Comparison of ENCODE assay signal across 13 cellular contexts in the genomic region with DNA sequence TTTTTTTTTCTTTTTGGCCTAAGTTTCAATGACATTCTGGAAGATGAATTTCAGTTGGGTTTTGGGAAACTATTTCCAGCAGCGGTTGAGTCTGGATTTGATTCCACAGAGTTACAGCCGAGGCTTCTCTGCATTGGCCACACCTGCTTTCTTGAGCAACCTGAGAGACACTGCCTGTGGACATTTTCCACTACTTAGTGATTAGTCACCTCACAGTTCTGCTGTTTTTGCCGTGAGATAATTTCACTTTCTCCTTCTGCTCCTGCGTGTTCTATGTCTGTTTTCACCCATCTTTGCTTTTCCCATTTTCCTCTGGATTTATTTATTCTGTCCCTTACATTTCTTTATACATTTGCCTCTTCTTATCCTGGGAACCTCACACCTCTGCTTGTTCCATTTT.
A peak's percentile ranks its signal among the peaks of the same experiment; 100 is the strongest.
DNase-seq lines count a peak whose midpoint lies in the region; ATAC-seq, FAIRE-seq and TF ChIP-seq lines count a peak whose summit lies in the region.
"Had no signal": no experiment of that assay in that cellular context is flagged by ENCODE, and none has a peak within 500 bp of the region (broad histone marks: within the 10 kb centered on the region; RNA-seq: fewer than 3 reads in every experiment).

No MANE protein-coding gene starts in this region.

- FAIRE-seq in astrocyte (lab: Jason Lieb, UNC): no peak

- peaks cover 17% of the 10 kb centered on the region for H3K4me1 ChIP-seq in astrocyte (ENCODE audit: insufficient read depth, low read length)

- peak overlapping the region; percentile 75 for H3K27ac ChIP-seq in astrocyte (ENCODE audit: low read depth, low read length)

- DNase-seq in astrocyte (ENCODE audit: low read depth): peak; percentile 92
- peak; percentile 87 for DNase-seq in iris pigment epithelial cell (ENCODE audit: low read depth)
- DNase-seq in stromal cell of bone marrow (ENCODE audit: low read depth): peak; percentile 58
- no peak for DNase-seq in activated T-helper 2 cell treated with anti-CD3 and anti-CD28 coated beads, Interferon-gamma antibody, Interleukin-2, Interleukin-4, amounts not matched to agents 10 μg/mL and 5 μg/mL and 100 μg/mL, durations not matched to agents 14 hours and 24 hours and 36 hours (ENCODE audit: low spot score)
- DNase-seq: activated CD8-positive, alpha-beta T cell treated with anti-CD3 and anti-CD28 coated beads for 36 hours; dermis blood vessel endothelial cell; GOT3; stimulated activated CD8-positive, alpha-beta memory T cell treated with anti-CD3 and anti-CD28 coated beads, Interleukin-4, amount 100 ng/mL, for 48 hours had no signal

- no peaks in the 10 kb centered on the region for H3K27me3 Mint-ChIP-seq in astrocyte (ENCODE audit: low read depth, unreplicated experiment)
- H3K27me3 Mint-ChIP-seq in activated T-helper 2 cell treated with anti-CD3 and anti-CD28 coated beads, Interferon-gamma antibody, Interleukin-2, Interleukin-4, amounts not matched to agents 10 μg/mL and 5 μg/mL and 100 μg/mL, durations not matched to agents 14 hours and 24 hours and 36 hours (ENCODE audit: low read depth): no peaks in the 10 kb centered on the region

- peak; percentile 46 for ATAC-seq in GM18868 (IDR thresholded peaks at IDR 0.05; ENCODE audit: unreplicated experiment)
- ATAC-seq in GM19397 (IDR thresholded peaks at IDR 0.05; ENCODE audit: unreplicated experiment): no peak
- no peak for ATAC-seq in GM19395 (IDR thresholded peaks at IDR 0.05; ENCODE audit: unreplicated experiment)
- no peak for ATAC-seq in HG03520 (IDR thresholded peaks at IDR 0.05; ENCODE audit: unreplicated experiment)
- ATAC-seq: activated CD8-positive, alpha-beta T cell treated with anti-CD3 and anti-CD28 coated beads for 36 hours had no signal

- H3K4me1 Mint-ChIP-seq in astrocyte (ENCODE audit: low read depth, unreplicated experiment): peaks cover 40% of the 10 kb centered on the region
- H3K4me1 Mint-ChIP-seq in activated T-helper 2 cell treated with anti-CD3 and anti-CD28 coated beads, Interferon-gamma antibody, Interleukin-2, Interleukin-4, amounts not matched to agents 10 μg/mL and 5 μg/mL and 100 μg/mL, durations not matched to agents 14 hours and 24 hours and 36 hours (ENCODE audit: low read depth): no peaks in the 10 kb centered on the region

- peaks cover 25% of the 10 kb centered on the region for H4K20me1 ChIP-seq in astrocyte (ENCODE audit: insufficient read depth, low read length)

- H3K27me3 ChIP-seq in astrocyte (ENCODE audit: insufficient read depth, low read length): no peaks in the 10 kb centered on the region

- peak overlapping the region; percentile 72 for H3K9ac ChIP-seq in astrocyte (ENCODE audit: low read length)

- H3K79me2 ChIP-seq in astrocyte (ENCODE audit: insufficient read depth, low read length): peaks cover 33% of the 10 kb centered on the region

- H3K36me3 ChIP-seq in astrocyte (ENCODE audit: insufficient read depth, low read length): no peaks in the 10 kb centered on the region

- H3K4me3 Mint-ChIP-seq in astrocyte (ENCODE audit: unreplicated experiment): peak overlapping the region; percentile 2
- H3K4me3 Mint-ChIP-seq in activated T-helper 2 cell treated with anti-CD3 and anti-CD28 coated beads, Interferon-gamma antibody, Interleukin-2, Interleukin-4, amounts not matched to agents 10 μg/mL and 5 μg/mL and 100 μg/mL, durations not matched to agents 14 hours and 24 hours and 36 hours (ENCODE audit: low read depth): no peak overlapping the region
- H3K4me3 Mint-ChIP-seq: activated CD8-positive, alpha-beta T cell treated with anti-CD3 and anti-CD28 coated beads for 36 hours; neural crest cell had no signal

- H3K36me3 Mint-ChIP-seq in astrocyte (ENCODE audit: low read depth, unreplicated experiment): no peaks in the 10 kb centered on the region
- no peaks in the 10 kb centered on the region for H3K36me3 Mint-ChIP-seq in activated T-helper 2 cell treated with anti-CD3 and anti-CD28 coated beads, Interferon-gamma antibody, Interleukin-2, Interleukin-4, amounts not matched to agents 10 μg/mL and 5 μg/mL and 100 μg/mL, durations not matched to agents 14 hours and 24 hours and 36 hours (ENCODE audit: low read depth)

- peak overlapping the region; percentile 92 for H3K27ac Mint-ChIP-seq in astrocyte (ENCODE audit: unreplicated experiment)
- H3K27ac Mint-ChIP-seq in activated T-helper 2 cell treated with anti-CD3 and anti-CD28 coated beads, Interferon-gamma antibody, Interleukin-2, Interleukin-4, amounts not matched to agents 10 μg/mL and 5 μg/mL and 100 μg/mL, durations not matched to agents 14 hours and 24 hours and 36 hours: no peak overlapping the region
- H3K27ac Mint-ChIP-seq: activated CD8-positive, alpha-beta T cell treated with anti-CD3 and anti-CD28 coated beads for 36 hours had no signal

- TF ChIP-seq CTCF in astrocyte (IDR thresholded peaks at IDR 0.05; ENCODE audit: insufficient read depth, low read depth, low read length): no peak

- peak overlapping the region; percentile 40 for H3K4me3 ChIP-seq in astrocyte (ENCODE audit: insufficient read depth, low read depth, low read length)

- no peaks in the 10 kb centered on the region for H3K9me3 ChIP-seq in astrocyte (ENCODE audit: insufficient read depth, low read depth, low read length)

- intact Hi-C loops in activated T-helper 2 cell treated with anti-CD3 and anti-CD28 coated beads, Interferon-gamma antibody, Interleukin-2, Interleukin-4, amounts not matched to agents 10 μg/mL and 5 μg/mL and 100 μg/mL, durations not matched to agents 14 hours and 24 hours and 36 hours (cut with micrococcal nuclease): no loop called here

- no peaks in the 10 kb centered on the region for H3K9me3 Mint-ChIP-seq in astrocyte (ENCODE audit: unreplicated experiment)
- no peaks in the 10 kb centered on the region for H3K9me3 Mint-ChIP-seq in activated T-helper 2 cell treated with anti-CD3 and anti-CD28 coated beads, Interferon-gamma antibody, Interleukin-2, Interleukin-4, amounts not matched to agents 10 μg/mL and 5 μg/mL and 100 μg/mL, durations not matched to agents 14 hours and 24 hours and 36 hours
- H3K9me3 Mint-ChIP-seq: activated CD8-positive, alpha-beta T cell treated with anti-CD3 and anti-CD28 coated beads for 36 hours; neural crest cell had no signal

- H2AFZ ChIP-seq in astrocyte (ENCODE audit: low read depth, low read length): no peak overlapping the region

- peak overlapping the region; percentile 85 for H3K4me2 ChIP-seq in astrocyte (ENCODE audit: low read length)
